8 cellular contexts compared by ENCODE assay signal in genomic region chr6:36423101-36423824, GRCh38. TPM values are rescaled to one million over a fixed set of nuclear protein-coding genes. Genes with fewer than 3 reads are reported as not detected.
DNase-seq lines count a peak whose midpoint lies in the region; TF ChIP-seq lines count a peak whose summit lies in the region.

No MANE protein-coding gene starts in this region.

- H3K27ac Mint-ChIP-seq in neural crest cell (ENCODE audit: unreplicated experiment), result peak overlapping the region; percentile 91

- H3K4me1 Mint-ChIP-seq in neural crest cell, result peaks cover 13% of the 10 kb centered on the region

- TF ChIP-seq EP300 in stomach (IDR thresholded peaks at IDR 0.05), result no peak

- TF ChIP-seq POLR2A in stomach (IDR thresholded peaks at IDR 0.05), result peak in 1 of 4 donors; percentile 59

- peak overlapping the region; percentile 68 to 90 (median 82) for H3K27ac ChIP-seq in stomach

- WGBS in stomach, 5 donors, result 0 to 1% (median 1%) methylated on average over 28 to 51 of the region's 51 CpGs

- H3K36me3 ChIP-seq in HAP-1 (replicated peaks), result no peaks in the 10 kb centered on the region
- no peaks in the 10 kb centered on the region for H3K36me3 ChIP-seq in MG63
- no peaks in the 10 kb centered on the region for H3K36me3 ChIP-seq in stomach

- peak; percentile 87 for DNase-seq in GF-D8 (lab: John Stamatoyannopoulos, UW)
- peak; percentile 97 to 100 for DNase-seq in HAP-1 (ENCODE audit: low spot score in 2 of 2)
- peak; percentile 99 for DNase-seq in MG63
- peak; percentile 97 to 99 for DNase-seq in SHP77 (lab: John Stamatoyannopoulos, UW)
- peak; percentile 96 for DNase-seq in activated gamma-delta T cell (lab: John Stamatoyannopoulos, UW)
- peak; percentile 98 for DNase-seq in fibroblast of villous mesenchyme (ENCODE audit: low read depth)
- peak; percentile 98 for DNase-seq in neural crest cell (ENCODE audit: low read depth, low spot score)
- peak; percentile 99 for DNase-seq in stomach

- in situ Hi-C loops in HAP-1 (cut with MboI; ENCODE audit: low sequenced_read_pairs), result no loop called here

- H3K4me3 ChIP-seq in HAP-1 (peak overlapping the region; percentile 29), MG63 (peak overlapping the region; percentile 49), fibroblast of villous mesenchyme (ENCODE audit: low read depth, low read length) (peak overlapping the region; percentile 67), stomach (peak overlapping the region; percentile 46 to 56 (median 52))

- no peaks in the 10 kb centered on the region for H3K27me3 Mint-ChIP-seq in neural crest cell (ENCODE audit: low read depth)

- H3K9me3 Mint-ChIP-seq in neural crest cell, result no peaks in the 10 kb centered on the region

- H3K4me1 ChIP-seq in HAP-1 (peaks cover 10% of the 10 kb centered on the region), stomach (peaks cover 5 to 16% (median 11%) of the 10 kb centered on the region in 4 donors)

- H3K27me3 ChIP-seq in HAP-1 (ENCODE audit: low read depth) (no peaks in the 10 kb centered on the region), MG63 (no peaks in the 10 kb centered on the region), stomach (no peaks in the 10 kb centered on the region)

- TF ChIP-seq CTCF in fibroblast of villous mesenchyme (IDR thresholded peaks at IDR 0.05; ENCODE audit: insufficient read depth, low read depth, low read length) (peak; percentile 72), neural crest cell (conservative IDR thresholded peaks at IDR 0.05) (peak; percentile 70), stomach (IDR thresholded peaks at IDR 0.05) (peak in 5 of 7 experiments; percentile 42 to 77 (median 56))

- H3K4me3 Mint-ChIP-seq in neural crest cell, result peak overlapping the region; percentile 87

- intact Hi-C loops in stomach (cut with DNase I; ENCODE audit: low total_unique reads), result no loop called here

- no peaks in the 10 kb centered on the region for H3K9me3 ChIP-seq in HAP-1
- H3K9me3 ChIP-seq in MG63, result no peaks in the 10 kb centered on the region
- H3K9me3 ChIP-seq in stomach, result no peaks in the 10 kb centered on the region

- H3K36me3 Mint-ChIP-seq in neural crest cell (ENCODE audit: low read depth), result no peaks in the 10 kb centered on the region

RNA-seq across cellular contexts. Expression of gene PXT1, which starts 19.4 kb away (rescaled TPM):
- not detected in 2 replicates for total RNA-seq in MG63 (2014; rRNA removed; shearing (Covaris generic); ENCODE audit: low replicate concordance)
- total RNA-seq in fibroblast of villous mesenchyme (under 0.01 and 0.43 TPM in 2 replicates), neural crest cell (0.14 TPM in 1 of 2 replicates, not detected in the other), stomach (not detected)
- not detected for polyA plus RNA-seq in stomach

RNA-seq across cellular contexts. Expression of gene KCTD20, which starts 19.5 kb away (rescaled TPM):
- 41.0 and 61.1 TPM in 2 replicates for total RNA-seq in MG63 (2014; rRNA removed; shearing (Covaris generic); ENCODE audit: low replicate concordance)
- total RNA-seq in fibroblast of villous mesenchyme (116 and 143 TPM in 2 replicates), neural crest cell (48.1 and 52.5 TPM in 2 replicates), stomach (10 to 100 TPM; 18.4 to 72.7 (median 20.3) TPM)
- polyA plus RNA-seq in stomach, result 10 to 100 TPM; 10.3 to 20.4 (median 16.3) TPM

RNA-seq across cellular contexts. Expression of gene ETV7, which starts 35.8 kb away (rescaled TPM):
- 0.82 TPM in 1 of 2 replicates, not detected in the other for total RNA-seq in MG63 (2014; rRNA removed; shearing (Covaris generic); ENCODE audit: low replicate concordance)
- 0.32 and 0.86 TPM in 2 replicates for total RNA-seq in fibroblast of villous mesenchyme
- not detected in 2 replicates for total RNA-seq in neural crest cell
- total RNA-seq in stomach, result 10 to 100 TPM in 1 of 5 donors, 1 to 10 TPM in 2, under 1 TPM in 1, not detected in 1; 0.37 to 20.4 (median 3.1) TPM
- polyA plus RNA-seq in stomach, result 1 to 10 TPM; 2.6 to 7.9 (median 7.1) TPM

Comparison
In these comparisons a context has a peak if more than half of its experiments do, and no peak if none do; other contexts are left out.
1. Peak in every context shown above with its lines: DNase-seq, H3K4me3 ChIP-seq and H3K27ac ChIP-seq.